In genomic region chr7:151925446-151926335, GRCh38 we compare ENCODE assay signal across 9 cellular contexts. TPM values are rescaled to one million over a fixed set of nuclear protein-coding genes. Genes with fewer than 3 reads are reported as not detected.
DNase-seq lines count a peak whose midpoint lies in the region; ATAC-seq and TF ChIP-seq lines count a peak whose summit lies in the region.
"Had no signal": no experiment of that assay in that cellular context is flagged by ENCODE, and none has a peak within 500 bp of the region (broad histone marks: within the 10 kb centered on the region; RNA-seq: fewer than 3 reads in every experiment).

No MANE protein-coding gene starts in this region.

- no peaks in the 10 kb centered on the region for H3K9me3 Mint-ChIP-seq in glutamatergic neuron (ENCODE audit: unreplicated experiment)

- intact Hi-C loops in Right ventricle myocardium inferior (cut with DNase I) (no loop called here), cardiac septum (cut with DNase I) (no loop called here)

- ATAC-seq in Right ventricle myocardium inferior (peak; percentile 60), GM19324 (IDR thresholded peaks at IDR 0.05; ENCODE audit: low FRiP score, unreplicated experiment) (no peak), GM21528 (IDR thresholded peaks at IDR 0.05; ENCODE audit: low FRiP score, unreplicated experiment) (no peak)

- H3K27ac Mint-ChIP-seq in glutamatergic neuron (ENCODE audit: unreplicated experiment), result no peak overlapping the region

- H3K4me3 Mint-ChIP-seq in glutamatergic neuron (ENCODE audit: unreplicated experiment), result no peak overlapping the region

- H3K36me3 Mint-ChIP-seq in glutamatergic neuron (ENCODE audit: unreplicated experiment), result no peaks in the 10 kb centered on the region

- H3K4me1 Mint-ChIP-seq in glutamatergic neuron (ENCODE audit: low read depth, unreplicated experiment), result peaks cover 2% of the 10 kb centered on the region

- DNase-seq in Right ventricle myocardium inferior (ENCODE audit: missing footprints) (peak; percentile 88), cardiac septum (ENCODE audit: low spot score) (no peak), NCI-H2171 (lab: John Stamatoyannopoulos, UW) (peak; percentile 15), cerebellum (ENCODE audit: low spot score) (peak; percentile 55), occipital lobe (lab: John Stamatoyannopoulos, UW) (peak; percentile 59), glutamatergic neuron (no peak)

- no peak for TF ChIP-seq CTCF in glutamatergic neuron (IDR thresholded peaks at IDR 0.05; ENCODE audit: partially characterized antibody, unreplicated experiment)

- H3K27me3 Mint-ChIP-seq in glutamatergic neuron (ENCODE audit: unreplicated experiment), result peaks cover 4% of the 10 kb centered on the region

RNA-seq across cellular contexts. Expression of gene GALNTL5, which starts 30.6 kb away (rescaled TPM):
- total RNA-seq in Right ventricle myocardium inferior (not detected), cardiac septum (not detected), cerebellum (0.27 TPM), occipital lobe (not detected), glutamatergic neuron (ENCODE audit: unreplicated experiment) (not detected)
- total RNA-seq: RPMI7951 had no signal

RNA-seq across cellular contexts. Expression of gene PRKAG2, which starts 48.8 kb away (rescaled TPM):
- total RNA-seq in Right ventricle myocardium inferior (122 TPM), cardiac septum (106 TPM), cerebellum (29.1 TPM), occipital lobe (32.9 TPM), glutamatergic neuron (ENCODE audit: unreplicated experiment) (24.7 TPM)

Comparison
In these comparisons a context has a peak if more than half of its experiments do, and no peak if none do; other contexts are left out.
1. DNase-seq: peak in Right ventricle myocardium inferior (single experiment), NCI-H2171 (single experiment), cerebellum (single experiment) and occipital lobe (single experiment); none in cardiac septum (single experiment) and glutamatergic neuron (single experiment).